16 cellular contexts compared by ENCODE assay signal in the genomic region with DNA sequence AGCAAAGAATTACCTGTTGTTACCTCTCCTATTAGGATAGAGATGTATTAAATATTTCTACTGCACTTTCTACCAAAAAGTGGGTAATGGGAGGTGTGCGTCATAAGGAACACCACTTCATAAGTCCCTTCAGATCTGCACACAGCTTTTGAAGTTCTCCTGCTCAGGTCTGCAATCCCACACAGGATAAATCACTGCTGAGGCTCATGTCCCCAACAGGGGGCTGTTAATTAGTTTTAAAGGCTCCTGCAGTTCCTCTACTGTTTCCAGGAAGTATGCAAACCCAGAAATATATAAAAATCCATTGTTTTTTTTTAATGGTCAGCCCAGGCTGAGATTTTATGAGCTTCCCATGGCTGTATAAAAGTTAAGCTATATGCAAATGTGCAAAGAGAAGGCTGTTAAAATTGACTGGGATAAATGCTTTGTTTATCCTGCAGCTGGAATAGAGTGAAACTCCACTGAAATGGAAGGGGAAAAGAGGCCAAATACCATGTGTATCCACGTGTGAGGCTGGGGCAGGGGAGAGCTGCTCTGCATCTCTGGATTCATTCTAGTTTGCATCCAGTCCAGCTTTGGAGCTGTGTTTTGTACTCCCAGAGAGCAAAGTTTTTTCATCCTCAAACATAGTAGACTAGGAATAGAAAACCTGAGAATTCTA.
DNase-seq lines count a peak whose midpoint lies in the region; ATAC-seq and TF ChIP-seq lines count a peak whose summit lies in the region.
"Had no signal": no experiment of that assay in that cellular context is flagged by ENCODE, and none has a peak within 500 bp of the region (broad histone marks: within the 10 kb centered on the region; RNA-seq: fewer than 3 reads in every experiment).

No MANE protein-coding gene starts in this region.

- no peak overlapping the region for H3K4me3 Mint-ChIP-seq in endodermal cell
- no peak overlapping the region for H3K4me3 Mint-ChIP-seq in nephron progenitor cell
- H3K4me3 Mint-ChIP-seq: CD4-positive, alpha-beta T cell had no signal

- H3K9me3 ChIP-seq in BE2C (no peaks in the 10 kb centered on the region), endodermal cell (ENCODE audit: control insufficient read depth, low read length) (no peaks in the 10 kb centered on the region)
- H3K9me3 ChIP-seq: Caco-2 had no signal

- no peak overlapping the region for H3K4me3 ChIP-seq in BE2C (ENCODE audit: low read depth, low read length)
- no peak overlapping the region for H3K4me3 ChIP-seq in endodermal cell (ENCODE audit: low read length)
- H3K4me3 ChIP-seq: K562 had no signal

- H3K27ac Mint-ChIP-seq in endodermal cell (peak overlapping the region; percentile 40), nephron progenitor cell (no peak overlapping the region)
- H3K27ac Mint-ChIP-seq: CD4-positive, alpha-beta T cell had no signal

- no peaks in the 10 kb centered on the region for H3K4me1 ChIP-seq in BE2C
- H3K4me1 ChIP-seq in endodermal cell (ENCODE audit: control insufficient read depth, insufficient read depth, low read length) = peaks cover 4% of the 10 kb centered on the region
- H3K4me1 ChIP-seq: Caco-2 had no signal

- H3K36me3 Mint-ChIP-seq in endodermal cell (ENCODE audit: low read depth) (no peaks in the 10 kb centered on the region), nephron progenitor cell (ENCODE audit: low read depth) (no peaks in the 10 kb centered on the region)

- TF ChIP-seq CTCF in BE2C (IDR thresholded peaks at IDR 0.05; ENCODE audit: low read depth, low read length) (peak; percentile 6; the same call in 1 of the 2 replicates), endodermal cell (conservative IDR thresholded peaks at IDR 0.05) (peak; percentile 46), nephron progenitor cell (IDR thresholded peaks at IDR 0.05) (no peak)

- H3K27ac ChIP-seq in endodermal cell (ENCODE audit: low read depth, low read length) = no peak overlapping the region
- H3K27ac ChIP-seq: C4-2B had no signal

- H3K36me3 ChIP-seq in BE2C (no peaks in the 10 kb centered on the region), endodermal cell (ENCODE audit: control insufficient read depth, insufficient read depth, low read length) (no peaks in the 10 kb centered on the region)

- H3K27me3 Mint-ChIP-seq in endodermal cell (ENCODE audit: insufficient read depth) (no peaks in the 10 kb centered on the region), nephron progenitor cell (ENCODE audit: low read depth, poor library complexity) (no peaks in the 10 kb centered on the region)
- H3K27me3 Mint-ChIP-seq: CD4-positive, alpha-beta T cell had no signal

- H3K9ac ChIP-seq in endodermal cell (ENCODE audit: extremely low read depth, low read length, poor library complexity, severe bottlenecking) = no peak overlapping the region

- no peak for DNase-seq in BE2C
- DNase-seq in NCI-H526 (lab: John Stamatoyannopoulos, UW) = peak; percentile 11 to 40
- DNase-seq in endodermal cell = no peak
- DNase-seq in nephron progenitor cell = peak; percentile 2
- DNase-seq in NCI-H446 (lab: John Stamatoyannopoulos, UW) = no peak
- DNase-seq: ACHN; Caco-2; CD4-positive, alpha-beta T cell; GOT3; H7; IMR-90 had no signal

- WGBS in endodermal cell (ENCODE audit: insufficient coverage in 1 of 2, insufficient read length in 1 of 2), 2 experiments = 50 to 58% methylated on average over 2 of the region's 2 CpGs

- peaks cover 17% of the 10 kb centered on the region for H3K4me1 Mint-ChIP-seq in endodermal cell
- H3K4me1 Mint-ChIP-seq in nephron progenitor cell = peaks cover 14% of the 10 kb centered on the region

- H3K9me3 Mint-ChIP-seq in endodermal cell (no peaks in the 10 kb centered on the region), nephron progenitor cell (no peaks in the 10 kb centered on the region)
- H3K9me3 Mint-ChIP-seq: CD4-positive, alpha-beta T cell had no signal

- ATAC-seq in GM18502 (IDR thresholded peaks at IDR 0.05; ENCODE audit: poor library complexity, unreplicated experiment) (no peak), GM18858 (IDR thresholded peaks at IDR 0.05; ENCODE audit: unreplicated experiment) (no peak), HG02798 (IDR thresholded peaks at IDR 0.05; ENCODE audit: poor library complexity, unreplicated experiment) (no peak)
- ATAC-seq: K562 had no signal

- no peaks in the 10 kb centered on the region for H3K27me3 ChIP-seq in BE2C
- no peaks in the 10 kb centered on the region for H3K27me3 ChIP-seq in endodermal cell (ENCODE audit: control insufficient read depth, insufficient read depth, low read length, poor library complexity, severe bottlenecking)

Comparison
In these comparisons a context has a peak if more than half of its experiments do, and no peak if none do; other contexts are left out.
1. DNase-seq: peak in NCI-H526 (2 of 2) and nephron progenitor cell (single experiment); none in BE2C (single experiment), endodermal cell (single experiment) and NCI-H446 (0 of 2).